In the genomic region with DNA sequence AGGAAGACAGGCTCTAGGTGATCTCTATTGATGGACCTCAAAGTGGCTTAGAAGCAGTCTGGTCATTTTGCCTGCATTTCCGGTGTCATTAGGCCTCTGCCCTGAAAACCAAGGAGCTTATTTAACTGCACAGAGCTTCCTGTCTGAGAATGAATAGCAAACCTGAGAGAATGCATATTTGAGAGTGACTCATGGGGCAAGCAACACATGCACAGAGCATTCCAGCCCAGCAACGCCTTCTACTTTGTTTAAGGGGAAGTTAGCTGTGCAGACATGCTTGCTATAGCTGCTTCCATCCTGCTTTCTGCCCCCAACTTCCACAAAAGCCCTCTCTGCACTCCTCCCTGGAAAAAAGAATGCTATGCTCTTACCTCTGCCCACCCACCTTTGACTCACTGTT, we compare ENCODE assay signal across 8 cellular contexts.
A peak's percentile ranks its signal among the peaks of the same experiment; 100 is the strongest.
DNase-seq lines count a peak whose midpoint lies in the region; ATAC-seq and TF ChIP-seq lines count a peak whose summit lies in the region.

No MANE protein-coding gene starts in this region.

- H3K27ac Mint-ChIP-seq in natural killer cell (no peak overlapping the region), nephron progenitor cell (no peak overlapping the region)

- WGBS in lower leg skin, 2 donors: 38 to 47% methylated on average over 2 of the region's 2 CpGs

- no peaks in the 10 kb centered on the region for H3K27me3 Mint-ChIP-seq in natural killer cell (ENCODE audit: low read depth in 2 of 2)
- H3K27me3 Mint-ChIP-seq in nephron progenitor cell (ENCODE audit: low read depth, poor library complexity): no peaks in the 10 kb centered on the region

- no peaks in the 10 kb centered on the region for H3K4me1 Mint-ChIP-seq in natural killer cell
- no peaks in the 10 kb centered on the region for H3K4me1 Mint-ChIP-seq in nephron progenitor cell

- H3K4me3 ChIP-seq in astrocyte of the spinal cord (ENCODE audit: low read depth, low read length): no peak overlapping the region
- H3K4me3 ChIP-seq in lower leg skin (ENCODE audit: low read depth, poor library complexity, severe bottlenecking): no peak overlapping the region

- H3K4me3 Mint-ChIP-seq in natural killer cell: no peak overlapping the region
- no peak overlapping the region for H3K4me3 Mint-ChIP-seq in nephron progenitor cell

- H3K9me3 Mint-ChIP-seq in natural killer cell: peaks cover 0 to 2% of the 10 kb centered on the region in 2 donors
- no peaks in the 10 kb centered on the region for H3K9me3 Mint-ChIP-seq in nephron progenitor cell

- DNase-seq in astrocyte of the spinal cord (ENCODE audit: low read depth, low spot score): peak; percentile 85
- peak; percentile 10 for DNase-seq in pulmonary artery endothelial cell (ENCODE audit: low read depth, low spot score)
- DNase-seq in natural killer cell: no peak
- DNase-seq in lower leg skin (ENCODE audit: low spot score in 2 of 2): no peak
- no peak for DNase-seq in nephron progenitor cell
- no peak for DNase-seq in ecto neural progenitor cell (ENCODE audit: low spot score)

- no peak for TF ChIP-seq CTCF in astrocyte of the spinal cord (IDR thresholded peaks at IDR 0.05; ENCODE audit: low read depth, low read length)
- TF ChIP-seq CTCF in natural killer cell (IDR thresholded peaks at IDR 0.05): no peak
- no peak for TF ChIP-seq CTCF in lower leg skin (IDR thresholded peaks at IDR 0.05)
- no peak for TF ChIP-seq CTCF in nephron progenitor cell (IDR thresholded peaks at IDR 0.05)

- intact Hi-C loops in natural killer cell (cut with micrococcal nuclease): no loop called here
- intact Hi-C loops in lower leg skin (cut with DNase I; ENCODE audit: low total_unique reads): no loop called here

- no peak for TF ChIP-seq POLR2A in lower leg skin (IDR thresholded peaks at IDR 0.05)

- ATAC-seq in GM19043 (IDR thresholded peaks at IDR 0.05; ENCODE audit: low read depth, unreplicated experiment) (peak; percentile 59), HG03196 (IDR thresholded peaks at IDR 0.05; ENCODE audit: unreplicated experiment) (peak; percentile 97), natural killer cell (no peak)

- in situ Hi-C loops in astrocyte of the spinal cord (cut with HindIII; ENCODE audit: low sequenced_read_pairs): no loop called here

- H3K36me3 Mint-ChIP-seq in natural killer cell (no peaks in the 10 kb centered on the region), nephron progenitor cell (ENCODE audit: low read depth) (no peaks in the 10 kb centered on the region)

Comparison
In these comparisons a context has a peak if more than half of its experiments do, and no peak if none do; other contexts are left out.
1. ATAC-seq: peak in GM19043 (single experiment) and HG03196 (single experiment); none in natural killer cell (0 of 3).
2. DNase-seq: peak in astrocyte of the spinal cord (single experiment) and pulmonary artery endothelial cell (single experiment); none in natural killer cell (single experiment), lower leg skin (0 of 2), nephron progenitor cell (single experiment) and ecto neural progenitor cell (single experiment).